In the genomic region with DNA sequence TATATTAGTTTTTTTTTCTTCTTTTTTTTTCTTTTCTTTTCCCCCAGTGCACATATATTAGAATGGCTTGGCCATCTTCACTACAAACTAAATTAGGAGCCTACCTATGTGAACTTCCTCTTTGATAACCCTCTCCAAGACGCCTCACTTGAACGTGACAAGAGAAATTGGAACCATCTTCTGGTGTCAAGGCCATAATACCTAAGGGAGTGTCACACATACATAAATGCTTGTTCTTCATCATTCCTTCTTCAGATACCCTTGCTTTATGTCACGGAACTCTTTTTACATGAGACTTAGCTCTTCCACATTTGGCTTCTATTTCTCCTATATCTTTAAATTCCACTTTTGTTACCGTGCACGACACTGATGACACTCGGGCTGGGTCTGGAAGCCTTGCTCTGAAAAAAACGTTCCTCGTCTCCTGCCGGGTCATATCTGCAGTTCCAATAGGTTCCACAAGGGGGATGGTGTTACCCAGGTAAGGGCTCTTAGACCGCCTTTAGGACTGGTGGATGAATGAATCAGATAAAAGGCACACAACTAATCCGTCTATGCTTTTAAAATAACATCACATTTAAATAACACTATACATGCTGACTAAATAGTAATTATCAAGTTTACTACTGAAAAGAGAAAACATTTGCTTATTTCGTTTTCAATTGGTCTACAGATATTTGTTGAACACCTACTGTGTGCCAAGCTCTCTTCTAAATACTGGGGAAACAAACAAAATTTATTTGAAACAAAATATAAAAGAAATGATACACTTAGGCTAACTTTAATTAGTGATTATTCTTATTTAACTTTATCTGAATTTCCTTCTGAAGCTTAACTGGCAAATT, we compare ENCODE assay signal across 8 cellular contexts. TPM values are rescaled to one million over a fixed set of nuclear protein-coding genes. Genes with fewer than 3 reads are reported as not detected.
DNase-seq lines count a peak whose midpoint lies in the region; ATAC-seq and TF ChIP-seq lines count a peak whose summit lies in the region.

No MANE protein-coding gene starts in this region.

- H3K27me3 Mint-ChIP-seq in T-helper 17 cell = no peaks in the 10 kb centered on the region

- H3K4me3 Mint-ChIP-seq in T-helper 17 cell = no peak overlapping the region

- no peaks in the 10 kb centered on the region for H3K36me3 Mint-ChIP-seq in T-helper 17 cell (ENCODE audit: low read depth)

- DNase-seq in ELF-1 (ENCODE audit: low read depth, low spot score) (peak; percentile 64), M059J (ENCODE audit: low read depth) (peak; percentile 62), T-helper 17 cell (peak; percentile 13 to 55 (median 18)), ascending aorta (ENCODE audit: low spot score in 2 of 2) (no peak), iris pigment epithelial cell (ENCODE audit: low read depth) (peak; percentile 55), middle frontal gyrus (ENCODE audit: extremely low spot score, low spot score) (no peak)
- DNase-seq in stimulated activated CD4-positive, alpha-beta T cell treated with anti-CD3 and anti-CD28 coated beads, TNF-alpha, amount 100 ng/mL, for 48 hours (ENCODE audit: low read depth in 3 of 3) = peak; percentile 38 to 71 (median 39)

- TF ChIP-seq CTCF in ascending aorta (IDR thresholded peaks at IDR 0.05) = peak in 2 of 3 experiments; percentile 36 to 58

- peaks cover 5% of the 10 kb centered on the region for H3K4me1 Mint-ChIP-seq in T-helper 17 cell

- H3K36me3 ChIP-seq in ascending aorta = no peaks in the 10 kb centered on the region

- no peak overlapping the region for H3K4me3 ChIP-seq in ascending aorta

- no peak overlapping the region for H3K27ac ChIP-seq in ascending aorta

- intact Hi-C loops in ascending aorta (cut with DNase I) = loop anchor here (10.0 kb wide), 1 partner anchor 238 kb away; no protein-coding TSS in a partner anchor

- H3K9me3 ChIP-seq in T-helper 17 cell (ENCODE audit: control insufficient read depth, low read length, poor library complexity, severe bottlenecking) (no peaks in the 10 kb centered on the region), ascending aorta (no peaks in the 10 kb centered on the region)

- H3K27ac Mint-ChIP-seq in T-helper 17 cell = no peak overlapping the region

- ATAC-seq in GM21576 (IDR thresholded peaks at IDR 0.05; ENCODE audit: unreplicated experiment) (peak; percentile 85), T-helper 17 cell (peak; percentile 85)

- H3K27me3 ChIP-seq in ascending aorta = no peaks in the 10 kb centered on the region

- H3K4me1 ChIP-seq in ascending aorta = no peaks in the 10 kb centered on the region

RNA-seq across cellular contexts. Expression of gene DGAT2L6, which starts 19.9 kb away (rescaled TPM):
- total RNA-seq in M059J (2014; rRNA removed; shearing (Covaris generic)) = not detected in 2 replicates
- total RNA-seq in T-helper 17 cell (not detected), ascending aorta (not detected)

RNA-seq across cellular contexts. Expression of gene AWAT1, which starts 37.3 kb away (rescaled TPM):
- not detected in 2 replicates for total RNA-seq in M059J (2014; rRNA removed; shearing (Covaris generic))
- not detected for total RNA-seq in T-helper 17 cell
- total RNA-seq in ascending aorta = not detected

Comparison
In these comparisons a context has a peak if more than half of its experiments do, and no peak if none do; other contexts are left out.
1. DNase-seq: peak in ELF-1 (single experiment), M059J (single experiment), T-helper 17 cell (3 of 3), iris pigment epithelial cell (single experiment) and stimulated activated CD4-positive, alpha-beta T cell treated with anti-CD3 and anti-CD28 coated beads, TNF-alpha, amount 100 ng/mL, for 48 hours (3 of 3); none in ascending aorta (0 of 2) and middle frontal gyrus (single experiment).